In the genomic region with DNA sequence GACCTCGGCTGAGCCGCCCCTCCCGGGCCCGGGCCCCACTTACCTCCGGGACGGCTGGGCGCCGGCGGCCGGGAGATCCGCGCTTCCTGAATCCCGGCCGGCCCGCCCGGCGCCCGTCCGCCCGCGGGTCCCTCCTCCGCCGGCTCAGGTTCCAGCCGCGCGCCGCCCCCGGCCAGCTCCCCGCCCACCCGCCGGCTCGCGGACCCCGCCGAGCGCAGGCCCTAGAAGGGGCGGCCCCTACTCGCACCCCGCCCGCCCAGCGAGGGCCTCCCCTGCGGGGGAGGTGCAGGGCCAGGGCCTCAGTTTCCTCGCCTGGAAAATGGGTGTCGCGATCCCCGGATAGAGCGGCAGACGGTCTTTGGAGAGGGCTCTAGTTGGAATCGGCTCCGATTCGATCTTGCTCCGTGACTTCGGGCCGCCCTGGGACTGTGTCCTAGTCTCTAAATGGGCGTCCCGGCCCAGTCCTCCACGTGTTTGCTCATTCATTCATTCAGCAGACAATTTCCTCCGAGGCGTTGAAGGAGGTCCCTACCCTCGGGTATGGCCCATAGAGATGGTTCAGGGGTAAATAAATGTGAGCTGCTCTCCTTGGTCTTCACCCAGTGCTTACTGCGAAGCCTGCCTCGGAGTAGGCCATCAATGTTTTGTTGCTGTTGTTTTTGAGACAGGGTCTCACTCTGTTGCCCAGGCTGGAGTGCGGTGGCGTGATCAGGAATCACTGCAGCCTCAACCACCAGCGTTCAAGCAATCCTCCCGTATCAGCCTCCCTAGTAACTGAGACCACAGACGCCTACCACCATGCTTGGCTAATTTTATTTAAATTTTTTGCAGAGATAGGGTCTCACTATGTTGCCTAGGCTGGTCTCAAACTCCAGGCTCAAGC, we compare ENCODE assay signal across 10 cellular contexts. TPM values are rescaled to one million over a fixed set of nuclear protein-coding genes. Genes with fewer than 3 reads are reported as not detected.
DNase-seq lines count a peak whose midpoint lies in the region; ATAC-seq and TF ChIP-seq lines count a peak whose summit lies in the region.
"Had no signal": no experiment of that assay in that cellular context is flagged by ENCODE, and none has a peak within 500 bp of the region (broad histone marks: within the 10 kb centered on the region; RNA-seq: fewer than 3 reads in every experiment).

A gene (minus strand): TSS at position 92 of the 883 bp plus-strand sequence. CDS start 18,602 bp downstream, outside the sequence.

- H3K27ac ChIP-seq in liver (ENCODE audit: low read depth in 1 of 2, low read length in 2 of 2) (peak within 1 kb of the TSS; percentile 35 to 48), transverse colon (no peak within 1 kb of the TSS)

- peaks cover 34 to 59% of the 10 kb centered on the region in 2 donors for H3K27me3 Mint-ChIP-seq in effector memory CD8-positive, alpha-beta T cell
- H3K27me3 Mint-ChIP-seq in activated CD4-positive, alpha-beta T cell treated with anti-CD3 and anti-CD28 coated beads for 36 hours, result peaks cover 17% of the 10 kb centered on the region

- CTCF ChIA-PET in activated CD4-positive, alpha-beta T cell treated with anti-CD3 and anti-CD28 coated beads for 36 hours (lab: Charles Lee), result interaction anchor here (2.5 kb wide), 1 partner anchor 12 kb away, joined by 8 read pairs; no protein-coding TSS in a partner anchor

- H3K4me3 ChIP-seq in liver (ENCODE audit: low read depth in 1 of 3, low read length in 3 of 3) (peak within 1 kb of the TSS; percentile 49 to 57 (median 57)), transverse colon (peak within 1 kb of the TSS in 3 of 4 donors; percentile 24 to 48 (median 41))

- peak; percentile 30 for DNase-seq in NCI-H146 (lab: John Stamatoyannopoulos, UW)
- no peak for DNase-seq in NCI-H146 treated with DMSO at 0.1 percent for 48 hours (lab: John Stamatoyannopoulos, UW; ENCODE audit: unreplicated experiment)
- no peak for DNase-seq in effector memory CD8-positive, alpha-beta T cell
- no peak for DNase-seq in transverse colon
- DNase-seq in NCI-H1105 (lab: John Stamatoyannopoulos, UW), result no peak
- no peak for DNase-seq in activated CD4-positive, alpha-beta T cell treated with anti-CD3 and anti-CD28 coated beads for 36 hours
- no peak for DNase-seq in putamen (ENCODE audit: low spot score)
- DNase-seq: activated CD8-positive, alpha-beta memory T cell treated with anti-CD3 and anti-CD28 coated beads, Interleukin-2, amount 10 ng/mL, durations not matched to agents 7 days and 5 days; NCI-H2029 treated with DMSO at 0.1 percent for 48 hours had no signal

- H3K4me1 ChIP-seq in liver (ENCODE audit: control insufficient read depth in 4 of 4, insufficient read depth in 4 of 4, low read length in 3 of 4) (peaks cover 8 to 41% (median 36%) of the 10 kb centered on the region in 4 donors), transverse colon (peaks cover 0 to 7% (median 5%) of the 10 kb centered on the region in 4 donors)

- in situ Hi-C loops in transverse colon (cut with MboI; ENCODE audit: low pct_ligation_motif_present in 1 of 4, low pct_unique_long_range_greater_than_20kb in 1 of 4, low sequenced_read_pairs in 3 of 4), result no loop called here

- no peak for TF ChIP-seq POLR2A in transverse colon (IDR thresholded peaks at IDR 0.05)

- no peak for ATAC-seq in effector memory CD8-positive, alpha-beta T cell (replicated peaks)
- ATAC-seq in activated CD4-positive, alpha-beta T cell treated with anti-CD3 and anti-CD28 coated beads for 36 hours, result no peak
- ATAC-seq: activated CD8-positive, alpha-beta memory T cell treated with anti-CD3 and anti-CD28 coated beads, Interleukin-2, amount 10 ng/mL, durations not matched to agents 7 days and 5 days had no signal

- intact Hi-C loops in transverse colon (cut with DNase I; ENCODE audit: low total_unique reads), result no loop called here
- intact Hi-C loops in activated CD4-positive, alpha-beta T cell treated with anti-CD3 and anti-CD28 coated beads for 36 hours (cut with DNase I, micrococcal nuclease), result no loop called here

- no peaks in the 10 kb centered on the region for H3K9me3 Mint-ChIP-seq in effector memory CD8-positive, alpha-beta T cell
- no peaks in the 10 kb centered on the region for H3K9me3 Mint-ChIP-seq in activated CD4-positive, alpha-beta T cell treated with anti-CD3 and anti-CD28 coated beads for 36 hours (ENCODE audit: low read depth)

- H3K9ac ChIP-seq in liver (ENCODE audit: low read depth in 1 of 2, low read length in 2 of 2), result peak within 1 kb of the TSS in 1 of 2 donors; percentile 46

- no peaks in the 10 kb centered on the region for H3K27me3 ChIP-seq in liver (ENCODE audit: control insufficient read depth in 4 of 4, insufficient read depth in 4 of 4, low read length in 3 of 4)
- peaks cover 23% of the 10 kb centered on the region for H3K27me3 ChIP-seq in transverse colon

- no peak for TF ChIP-seq RAD21 in liver (IDR thresholded peaks at IDR 0.05)

- H3K36me3 Mint-ChIP-seq in effector memory CD8-positive, alpha-beta T cell (ENCODE audit: insufficient read depth), result no peaks in the 10 kb centered on the region
- H3K36me3 Mint-ChIP-seq in activated CD4-positive, alpha-beta T cell treated with anti-CD3 and anti-CD28 coated beads for 36 hours (ENCODE audit: low read depth), result no peaks in the 10 kb centered on the region
- H3K36me3 Mint-ChIP-seq: activated CD8-positive, alpha-beta memory T cell treated with anti-CD3 and anti-CD28 coated beads, Interleukin-2, amount 10 ng/mL, durations not matched to agents 7 days and 5 days had no signal

- H3K4me1 Mint-ChIP-seq in effector memory CD8-positive, alpha-beta T cell (ENCODE audit: low read depth in 2 of 2), result peaks cover 4 to 5% of the 10 kb centered on the region in 2 donors
- H3K4me1 Mint-ChIP-seq in activated CD4-positive, alpha-beta T cell treated with anti-CD3 and anti-CD28 coated beads for 36 hours, result peaks cover 2% of the 10 kb centered on the region

- H3K27ac Mint-ChIP-seq in effector memory CD8-positive, alpha-beta T cell, result no peak within 1 kb of the TSS
- no peak within 1 kb of the TSS for H3K27ac Mint-ChIP-seq in activated CD4-positive, alpha-beta T cell treated with anti-CD3 and anti-CD28 coated beads for 36 hours
- H3K27ac Mint-ChIP-seq: activated CD8-positive, alpha-beta memory T cell treated with anti-CD3 and anti-CD28 coated beads, Interleukin-2, amount 10 ng/mL, durations not matched to agents 7 days and 5 days had no signal

- TF ChIP-seq CTCF in liver (IDR thresholded peaks at IDR 0.05; ENCODE audit: low read depth, low read length, missing input control) (no peak), transverse colon (IDR thresholded peaks at IDR 0.05) (no peak)

- H3K4me3 Mint-ChIP-seq in effector memory CD8-positive, alpha-beta T cell, result peak within 1 kb of the TSS; percentile 27 to 58
- no peak within 1 kb of the TSS for H3K4me3 Mint-ChIP-seq in activated CD4-positive, alpha-beta T cell treated with anti-CD3 and anti-CD28 coated beads for 36 hours
- H3K4me3 Mint-ChIP-seq: activated CD8-positive, alpha-beta memory T cell treated with anti-CD3 and anti-CD28 coated beads, Interleukin-2, amount 10 ng/mL, durations not matched to agents 7 days and 5 days had no signal

- no peak for TF ChIP-seq EP300 in transverse colon (IDR thresholded peaks at IDR 0.05; ENCODE audit: low read depth)

- H3K36me3 ChIP-seq in liver (ENCODE audit: control insufficient read depth in 4 of 4, insufficient read depth in 3 of 4, low read depth in 1 of 4, low read length in 3 of 4) (no peaks in the 10 kb centered on the region), transverse colon (no peaks in the 10 kb centered on the region)

- H3K9me3 ChIP-seq in liver (ENCODE audit: control insufficient read depth in 4 of 4, low read length in 3 of 4) (no peaks in the 10 kb centered on the region), transverse colon (no peaks in the 10 kb centered on the region)

- WGBS in liver, result 30% methylated on average over 67 of the region's 67 CpGs
- 64% methylated on average over 28 of the region's 67 CpGs; no CpG with 5 or more reads in 1 of the 2 donors for WGBS in transverse colon (ENCODE audit: low coverage in 1 of 2), 2 donors

- POLR2A ChIA-PET in activated CD4-positive, alpha-beta T cell treated with anti-CD3 and anti-CD28 coated beads for 36 hours (lab: Charles Lee), result interaction anchor here (0.7 kb wide), 1 partner anchor 37 kb away, joined by 3 read pairs; no protein-coding TSS in a partner anchor

TF ChIP-seq in liver, 16 proteins besides CTCF, POLR2A, EP300 and RAD21:
- TF ChIP-seq EGR1 (IDR thresholded peaks at IDR 0.05; ENCODE audit: low read depth in 2 of 2), result no peak
- no peak for TF ChIP-seq SP1 (IDR thresholded peaks at IDR 0.05)
- TF ChIP-seq, protein P1, sequence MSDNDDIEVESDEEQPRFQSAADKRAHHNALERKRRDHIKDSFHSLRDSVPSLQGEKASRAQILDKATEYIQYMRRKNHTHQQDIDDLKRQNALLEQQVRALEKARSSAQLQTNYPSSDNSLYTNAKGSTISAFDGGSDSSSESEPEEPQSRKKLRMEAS (IDR thresholded peaks at IDR 0.05), result no peak
- no peak for TF ChIP-seq TAF1 (conservative IDR thresholded peaks at IDR 0.05)
- TF ChIP-seq FOXA1 (IDR thresholded peaks at IDR 0.05), result no peak
- TF ChIP-seq, protein P2, sequence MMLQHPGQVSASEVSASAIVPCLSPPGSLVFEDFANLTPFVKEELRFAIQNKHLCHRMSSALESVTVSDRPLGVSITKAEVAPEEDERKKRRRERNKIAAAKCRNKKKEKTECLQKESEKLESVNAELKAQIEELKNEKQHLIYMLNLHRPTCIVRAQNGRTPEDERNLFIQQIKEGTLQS (IDR thresholded peaks at IDR 0.05), result no peak
- TF ChIP-seq FOXA2 (IDR thresholded peaks at IDR 0.05), result no peak
- no peak for TF ChIP-seq NR2F2 (IDR thresholded peaks at IDR 0.05)
- TF ChIP-seq JUND (IDR thresholded peaks at IDR 0.05), result no peak

RNA-seq across cellular contexts. Expression of the gene that starts here (rescaled TPM):
- 1 to 10 TPM; 1.3 to 9.6 TPM for total RNA-seq in liver
- 1 to 10 TPM; 2.9 to 4.9 TPM for polyA plus RNA-seq in liver
- total RNA-seq in transverse colon, result under 1 TPM in 1 of 4 donors, not detected in 3; 0.27 TPM
- not detected for total RNA-seq in activated CD4-positive, alpha-beta T cell treated with anti-CD3 and anti-CD28 coated beads for 36 hours
- total RNA-seq: activated CD8-positive, alpha-beta memory T cell treated with anti-CD3 and anti-CD28 coated beads, Interleukin-2, amount 10 ng/mL, durations not matched to agents 7 days and 5 days had no signal

Comparison
In these comparisons a context has a peak if more than half of its experiments do, and no peak if none do; other contexts are left out.
1. H3K27ac ChIP-seq: peak in liver (2 of 2); none in transverse colon (0 of 4).